8 cellular contexts compared by ENCODE assay signal in genomic region chr2:45681675-45682074, GRCh38.
DNase-seq lines count a peak whose midpoint lies in the region; ATAC-seq and TF ChIP-seq lines count a peak whose summit lies in the region.

No MANE protein-coding gene starts in this region.

- H3K9me3 Mint-ChIP-seq in memory B cell: no peaks in the 10 kb centered on the region

- no peak overlapping the region for H3K27ac Mint-ChIP-seq in memory B cell

- peaks cover 4% of the 10 kb centered on the region for H3K36me3 Mint-ChIP-seq in memory B cell

- no peak overlapping the region for H3K4me3 Mint-ChIP-seq in memory B cell

- TF ChIP-seq CTCF in astrocyte of the cerebellum (IDR thresholded peaks at IDR 0.05; ENCODE audit: low read depth, low read length, missing control alignments): no peak

- ATAC-seq in GM18868 (IDR thresholded peaks at IDR 0.05; ENCODE audit: unreplicated experiment) (peak; percentile 93), HG03442 (IDR thresholded peaks at IDR 0.05; ENCODE audit: unreplicated experiment) (peak; percentile 80), memory B cell (ENCODE audit: low read depth) (peak; percentile 71)

- DNase-seq in 8988T (peak; percentile 40), astrocyte of the cerebellum (ENCODE audit: low read depth) (peak; percentile 64), memory B cell (ENCODE audit: low spot score in 2 of 2) (no peak), NCI-H2107 treated with DMSO at 0.1 percent for 48 hours (lab: John Stamatoyannopoulos, UW; ENCODE audit: unreplicated experiment) (no peak), middle frontal gyrus (ENCODE audit: extremely low spot score, low spot score) (no peak), DMS153 treated with DMSO at 0.1 percent for 48 hours (lab: John Stamatoyannopoulos, UW; ENCODE audit: unreplicated experiment) (no peak)

- no peak overlapping the region for H3K4me3 ChIP-seq in astrocyte of the cerebellum (ENCODE audit: low read depth, low read length)

- peaks cover 29% of the 10 kb centered on the region for H3K4me1 Mint-ChIP-seq in memory B cell

- in situ Hi-C loops in astrocyte of the cerebellum (cut with HindIII; ENCODE audit: low sequenced_read_pairs): no loop called here

- H3K27me3 Mint-ChIP-seq in memory B cell: no peaks in the 10 kb centered on the region

Comparison
In these comparisons a context has a peak if more than half of its experiments do, and no peak if none do; other contexts are left out.
1. DNase-seq: peak in 8988T (single experiment) and astrocyte of the cerebellum (single experiment); none in memory B cell (0 of 2), NCI-H2107 treated with DMSO at 0.1 percent for 48 hours (single experiment), middle frontal gyrus (single experiment) and DMS153 treated with DMSO at 0.1 percent for 48 hours (single experiment).
2. Peak in every context shown above with its lines, with median percentiles within 50 percentile points of each other: ATAC-seq.